Comparison of ENCODE assay signal across 13 cellular contexts in genomic region chr4:26803462-26803861, GRCh38.
DNase-seq lines count a peak whose midpoint lies in the region; ATAC-seq, FAIRE-seq and TF ChIP-seq lines count a peak whose summit lies in the region.
"Had no signal": no experiment of that assay in that cellular context is flagged by ENCODE, and none has a peak within 500 bp of the region (broad histone marks: within the 10 kb centered on the region; RNA-seq: fewer than 3 reads in every experiment).

No MANE protein-coding gene starts in this region.

- peaks cover 5% of the 10 kb centered on the region for H3K36me3 Mint-ChIP-seq in nephron progenitor cell (ENCODE audit: low read depth)
- no peaks in the 10 kb centered on the region for H3K36me3 Mint-ChIP-seq in activated naive CD4-positive, alpha-beta T cell treated with anti-CD3 and anti-CD28 coated beads, Interleukin-2, amount 10 ng/mL, durations not matched to agents 7 days and 5 days

- FAIRE-seq in D721Med (lab: Jason Lieb, UNC), result peak; percentile 91
- FAIRE-seq: TTC549 had no signal

- peaks cover 13% of the 10 kb centered on the region for H3K27me3 Mint-ChIP-seq in nephron progenitor cell (ENCODE audit: low read depth, poor library complexity)
- peaks cover 3% of the 10 kb centered on the region for H3K27me3 Mint-ChIP-seq in activated naive CD4-positive, alpha-beta T cell treated with anti-CD3 and anti-CD28 coated beads, Interleukin-2, amount 10 ng/mL, durations not matched to agents 7 days and 5 days

- TF ChIP-seq CTCF in D721Med (IDR thresholded peaks at IDR 0.05; ENCODE audit: insufficient read depth, missing control alignments), result no peak
- TF ChIP-seq CTCF in nephron progenitor cell (IDR thresholded peaks at IDR 0.05), result no peak
- TF ChIP-seq CTCF in GM13977 (IDR thresholded peaks at IDR 0.05; ENCODE audit: extremely low read depth, insufficient read depth, missing control alignments), result no peak

- CTCF ChIA-PET in activated naive CD4-positive, alpha-beta T cell treated with anti-CD3 and anti-CD28 coated beads, Interleukin-2, amount 10 ng/mL, durations not matched to agents 7 days and 5 days (lab: Charles Lee), result no interaction called here

- DNase-seq in D721Med (ENCODE audit: insufficient read length, low spot score), result peak; percentile 58
- DNase-seq in NCI-H2029 (lab: John Stamatoyannopoulos, UW), result peak; percentile 53
- DNase-seq in astrocyte of the hippocampus (ENCODE audit: low read depth, low spot score), result peak; percentile 61
- peak; percentile 30 for DNase-seq in nephron progenitor cell
- no peak for DNase-seq in GM13977 (ENCODE audit: low spot score)
- no peak for DNase-seq in activated naive CD4-positive, alpha-beta T cell treated with anti-CD3 and anti-CD28 coated beads, Interleukin-2, amount 10 ng/mL, durations not matched to agents 7 days and 5 days
- DNase-seq: activated T-cell treated with anti-CD3 and anti-CD28 coated beads, Interleukin-2, amount 50 U/mL, for 72 hours; central memory CD4-positive, alpha-beta T cell; KBM-7; stimulated activated CD4-positive, alpha-beta T cell treated with anti-CD3 and anti-CD28 coated beads, Interleukin-2, amount 100 ng/mL, for 24 hours had no signal

- peak overlapping the region; percentile 92 for H3K27ac Mint-ChIP-seq in nephron progenitor cell
- no peak overlapping the region for H3K27ac Mint-ChIP-seq in activated naive CD4-positive, alpha-beta T cell treated with anti-CD3 and anti-CD28 coated beads, Interleukin-2, amount 10 ng/mL, durations not matched to agents 7 days and 5 days
- H3K27ac Mint-ChIP-seq: activated T-cell treated with anti-CD3 and anti-CD28 coated beads, Interleukin-2, amount 50 U/mL, for 72 hours had no signal

- in situ Hi-C loops in GM13977 (cut with MboI; ENCODE audit: low pct_unique_long_range_greater_than_20kb, low sequenced_read_pairs, unreplicated experiment), result no loop called here

- H3K9me3 Mint-ChIP-seq in nephron progenitor cell, result peaks cover 17% of the 10 kb centered on the region
- H3K9me3 Mint-ChIP-seq in activated naive CD4-positive, alpha-beta T cell treated with anti-CD3 and anti-CD28 coated beads, Interleukin-2, amount 10 ng/mL, durations not matched to agents 7 days and 5 days, result no peaks in the 10 kb centered on the region

- peaks cover 25% of the 10 kb centered on the region for H3K4me1 Mint-ChIP-seq in nephron progenitor cell
- H3K4me1 Mint-ChIP-seq in activated naive CD4-positive, alpha-beta T cell treated with anti-CD3 and anti-CD28 coated beads, Interleukin-2, amount 10 ng/mL, durations not matched to agents 7 days and 5 days, result peaks cover 11% of the 10 kb centered on the region

- ATAC-seq in HG03432 (IDR thresholded peaks at IDR 0.05; ENCODE audit: unreplicated experiment) (no peak), GM21576 (IDR thresholded peaks at IDR 0.05; ENCODE audit: unreplicated experiment) (no peak)
- ATAC-seq: activated T-cell treated with anti-CD3 and anti-CD28 coated beads, Interleukin-2, amount 50 U/mL, for 72 hours had no signal

- peak overlapping the region; percentile 41 for H3K4me3 Mint-ChIP-seq in nephron progenitor cell
- H3K4me3 Mint-ChIP-seq in activated naive CD4-positive, alpha-beta T cell treated with anti-CD3 and anti-CD28 coated beads, Interleukin-2, amount 10 ng/mL, durations not matched to agents 7 days and 5 days, result no peak overlapping the region
- H3K4me3 Mint-ChIP-seq: activated T-cell treated with anti-CD3 and anti-CD28 coated beads, Interleukin-2, amount 50 U/mL, for 72 hours had no signal

Comparison
In these comparisons a context has a peak if more than half of its experiments do, and no peak if none do; other contexts are left out.
1. DNase-seq: peak in D721Med (single experiment), NCI-H2029 (single experiment), astrocyte of the hippocampus (single experiment) and nephron progenitor cell (single experiment); none in GM13977 (single experiment) and activated naive CD4-positive, alpha-beta T cell treated with anti-CD3 and anti-CD28 coated beads, Interleukin-2, amount 10 ng/mL, durations not matched to agents 7 days and 5 days (single experiment).